1 cellular context compared by ENCODE assay signal in the genomic region with DNA sequence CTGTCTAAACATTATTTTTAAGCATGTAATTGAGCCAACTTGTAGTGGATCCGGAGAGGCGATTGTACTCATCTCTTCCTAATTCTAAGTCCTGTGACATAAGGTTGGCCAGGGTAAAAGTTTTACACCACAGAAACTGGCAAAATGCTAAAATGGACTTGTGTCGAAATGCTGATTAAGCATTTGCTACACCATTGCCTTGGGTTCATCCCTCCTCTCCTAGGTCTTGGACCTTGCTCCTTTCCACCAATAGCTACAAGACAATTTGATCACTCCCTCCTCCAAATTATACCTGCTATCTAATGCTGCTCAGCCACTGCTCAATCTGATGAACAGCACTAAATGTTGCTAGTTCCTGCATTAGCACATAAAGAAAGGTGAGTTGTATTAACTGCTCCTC.
TF ChIP-seq lines count a peak whose summit lies in the region.

No MANE protein-coding gene starts in this region.

TF ChIP-seq in liver, 16 proteins besides CTCF, POLR2A, EP300 and RAD21 (continued from another document):
- TF ChIP-seq, protein P1, sequence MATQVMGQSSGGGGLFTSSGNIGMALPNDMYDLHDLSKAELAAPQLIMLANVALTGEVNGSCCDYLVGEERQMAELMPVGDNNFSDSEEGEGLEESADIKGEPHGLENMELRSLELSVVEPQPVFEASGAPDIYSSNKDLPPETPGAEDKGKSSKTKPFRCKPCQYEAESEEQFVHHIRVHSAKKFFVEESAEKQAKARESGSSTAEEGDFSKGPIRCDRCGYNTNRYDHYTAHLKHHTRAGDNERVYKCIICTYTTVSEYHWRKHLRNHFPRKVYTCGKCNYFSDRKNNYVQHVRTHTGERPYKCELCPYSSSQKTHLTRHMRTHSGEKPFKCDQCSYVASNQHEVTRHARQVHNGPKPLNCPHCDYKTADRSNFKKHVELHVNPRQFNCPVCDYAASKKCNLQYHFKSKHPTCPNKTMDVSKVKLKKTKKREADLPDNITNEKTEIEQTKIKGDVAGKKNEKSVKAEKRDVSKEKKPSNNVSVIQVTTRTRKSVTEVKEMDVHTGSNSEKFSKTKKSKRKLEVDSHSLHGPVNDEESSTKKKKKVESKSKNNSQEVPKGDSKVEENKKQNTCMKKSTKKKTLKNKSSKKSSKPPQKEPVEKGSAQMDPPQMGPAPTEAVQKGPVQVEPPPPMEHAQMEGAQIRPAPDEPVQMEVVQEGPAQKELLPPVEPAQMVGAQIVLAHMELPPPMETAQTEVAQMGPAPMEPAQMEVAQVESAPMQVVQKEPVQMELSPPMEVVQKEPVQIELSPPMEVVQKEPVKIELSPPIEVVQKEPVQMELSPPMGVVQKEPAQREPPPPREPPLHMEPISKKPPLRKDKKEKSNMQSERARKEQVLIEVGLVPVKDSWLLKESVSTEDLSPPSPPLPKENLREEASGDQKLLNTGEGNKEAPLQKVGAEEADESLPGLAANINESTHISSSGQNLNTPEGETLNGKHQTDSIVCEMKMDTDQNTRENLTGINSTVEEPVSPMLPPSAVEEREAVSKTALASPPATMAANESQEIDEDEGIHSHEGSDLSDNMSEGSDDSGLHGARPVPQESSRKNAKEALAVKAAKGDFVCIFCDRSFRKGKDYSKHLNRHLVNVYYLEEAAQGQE (IDR thresholded peaks at IDR 0.05) = no peak
- TF ChIP-seq YY1 (IDR thresholded peaks at IDR 0.05) = no peak
TF ChIP-seq in liver: peak in this region for 4.
